Comparison of ENCODE assay signal across 8 cellular contexts in genomic region chr1:35505911-35506798, GRCh38. TPM values are rescaled to one million over a fixed set of nuclear protein-coding genes. Genes with fewer than 3 reads are reported as not detected.
A peak's percentile ranks its signal among the peaks of the same experiment; 100 is the strongest.
DNase-seq lines count a peak whose midpoint lies in the region; ATAC-seq and TF ChIP-seq lines count a peak whose summit lies in the region.

No MANE protein-coding gene starts in this region.

- H3K9me3 ChIP-seq in fibroblast of lung (ENCODE audit: control insufficient read depth, insufficient read depth, low read depth, low read length), result no peaks in the 10 kb centered on the region

- peaks cover 2% of the 10 kb centered on the region for H3K79me2 ChIP-seq in fibroblast of lung (ENCODE audit: control insufficient read depth, insufficient read depth, low read length)

- H3K9ac ChIP-seq in fibroblast of lung (ENCODE audit: insufficient read depth, low read length), result no peak overlapping the region

- no peak overlapping the region for H3K27ac ChIP-seq in fibroblast of lung (ENCODE audit: insufficient read depth, low read length)

- H3K27ac Mint-ChIP-seq in activated CD4-positive, alpha-beta memory T cell treated with anti-CD3 and anti-CD28 coated beads for 36 hours, result peak overlapping the region; percentile 81

- TF ChIP-seq CTCF in AG09319 (IDR thresholded peaks at IDR 0.05; ENCODE audit: low read depth, low read length) (no peak), fibroblast of lung (conservative IDR thresholded peaks at IDR 0.05 in 1 of 2, IDR thresholded peaks at IDR 0.05 in 1 of 2; ENCODE audit: low read depth in 1 of 2, low read length in 2 of 2) (no peak)

- peak; percentile 50 for ATAC-seq in GM18517 (IDR thresholded peaks at IDR 0.05; ENCODE audit: unreplicated experiment)

- peak overlapping the region; percentile 28 for H3K4me3 Mint-ChIP-seq in activated CD4-positive, alpha-beta memory T cell treated with anti-CD3 and anti-CD28 coated beads for 36 hours

- no peaks in the 10 kb centered on the region for H4K20me1 ChIP-seq in fibroblast of lung (ENCODE audit: control insufficient read depth, extremely low read depth, insufficient read depth, low read length)

- H3K4me1 ChIP-seq in fibroblast of lung (ENCODE audit: control insufficient read depth, extremely low read depth, insufficient read depth, low read length), result peaks cover 10% of the 10 kb centered on the region

- H3K27me3 ChIP-seq in fibroblast of lung (ENCODE audit: control insufficient read depth, insufficient read depth, low read length), result no peaks in the 10 kb centered on the region

- CTCF ChIA-PET in activated CD4-positive, alpha-beta memory T cell treated with anti-CD3 and anti-CD28 coated beads for 36 hours (lab: Charles Lee), result interaction anchor here (0.9 to 3.2 kb wide), 8 partner anchors 11 to 55 kb away, joined by 3 to 23 read pairs (median 4); partner anchors contain the start of genes KIAA0319L and NCDN

- peaks cover 11% of the 10 kb centered on the region for H3K36me3 Mint-ChIP-seq in activated CD4-positive, alpha-beta memory T cell treated with anti-CD3 and anti-CD28 coated beads for 36 hours

- no peak overlapping the region for H2AFZ ChIP-seq in fibroblast of lung (ENCODE audit: low read length)

- peaks cover 62% of the 10 kb centered on the region for H3K4me1 Mint-ChIP-seq in activated CD4-positive, alpha-beta memory T cell treated with anti-CD3 and anti-CD28 coated beads for 36 hours (ENCODE audit: low read depth)

- no peaks in the 10 kb centered on the region for H3K36me3 ChIP-seq in fibroblast of lung (ENCODE audit: control insufficient read depth, insufficient read depth, low read length)

- H3K9me3 Mint-ChIP-seq in activated CD4-positive, alpha-beta memory T cell treated with anti-CD3 and anti-CD28 coated beads for 36 hours, result no peaks in the 10 kb centered on the region

- POLR2A ChIA-PET in activated CD4-positive, alpha-beta memory T cell treated with anti-CD3 and anti-CD28 coated beads for 36 hours (lab: Charles Lee), result interaction anchor here (0.7 to 2.3 kb wide), 9 partner anchors 30 to 264 kb away, joined by 3 to 15 read pairs (median 3); partner anchors contain the start of genes CLSPN, KIAA0319L and NCDN

- DNase-seq in AG09319 (ENCODE audit: extremely low read depth, low read depth) (peak; percentile 93), LHCN-M2 (ENCODE audit: low read depth) (peak; percentile 93), fibroblast of lung (ENCODE audit: low read depth in 2 of 2) (peak; percentile 81 to 84), HuH-7 (ENCODE audit: low spot score) (no peak), NCI-H345 (lab: John Stamatoyannopoulos, UW) (no peak)
- DNase-seq in activated CD4-positive, alpha-beta memory T cell treated with anti-CD3 and anti-CD28 coated beads for 36 hours, result peak; percentile 77
- DNase-seq in stimulated activated CD8-positive, alpha-beta memory T cell treated with anti-CD3 and anti-CD28 coated beads, Interleukin-15, amount 100 ng/mL, for 48 hours (ENCODE audit: low read depth in 2 of 2), result peak; percentile 22 to 28

- no peak overlapping the region for H3K4me3 ChIP-seq in fibroblast of lung (replicated peaks in 1 of 4; ENCODE audit: control extremely low read depth in 1 of 4, insufficient read depth in 1 of 4, low read depth in 3 of 4, low read length in 4 of 4)

- no peaks in the 10 kb centered on the region for H3K27me3 Mint-ChIP-seq in activated CD4-positive, alpha-beta memory T cell treated with anti-CD3 and anti-CD28 coated beads for 36 hours

- intact Hi-C loops in activated CD4-positive, alpha-beta memory T cell treated with anti-CD3 and anti-CD28 coated beads for 36 hours (cut with micrococcal nuclease), result loop anchor here (1.0 kb wide), 5 partner anchors 33 to 75 kb away; no protein-coding TSS in a partner anchor

- peak overlapping the region; percentile 21 for H3K4me2 ChIP-seq in fibroblast of lung (ENCODE audit: extremely low read depth, insufficient read depth, low read length)

RNA-seq across cellular contexts. Expression of gene KIAA0319L, which starts 51.0 kb away (rescaled TPM):
- total RNA-seq in LHCN-M2 (2014; rRNA removed) (39.8 and 48.9 TPM in 2 replicates), fibroblast of lung (38.5 and 65.4 TPM in 2 replicates)
- polyA plus RNA-seq in LHCN-M2 (2012), result 27.7 TPM
- 10 to 100 TPM; 28.3 to 30.9 TPM for total RNA-seq in activated CD4-positive, alpha-beta memory T cell treated with anti-CD3 and anti-CD28 coated beads for 36 hours
- polyA plus RNA-seq in fibroblast of lung, result 47.6 and 66.1 TPM in 2 replicates
- polyA plus RNA-seq in fibroblast of lung (2012), result 23.4 and 32.0 TPM in 2 replicates
- 20.3 and 31.6 TPM in 2 replicates for polyA minus RNA-seq in fibroblast of lung (ENCODE audit: low replicate concordance)

RNA-seq across cellular contexts. Expression of gene NCDN, which starts 51.4 kb away (rescaled TPM):
- total RNA-seq in LHCN-M2 (2014; rRNA removed) (40.6 and 43.8 TPM in 2 replicates), fibroblast of lung (20.0 and 33.2 TPM in 2 replicates)
- polyA plus RNA-seq in LHCN-M2 (2012), result 34.8 TPM
- total RNA-seq in activated CD4-positive, alpha-beta memory T cell treated with anti-CD3 and anti-CD28 coated beads for 36 hours, result 10 to 100 TPM; 21.6 to 21.7 TPM
- polyA plus RNA-seq in fibroblast of lung, result 18.1 and 27.6 TPM in 2 replicates
- polyA plus RNA-seq in fibroblast of lung (2012), result 32.4 and 46.7 TPM in 2 replicates
- polyA minus RNA-seq in fibroblast of lung (ENCODE audit: low replicate concordance), result 44.6 and 47.5 TPM in 2 replicates

Comparison
In these comparisons a context has a peak if more than half of its experiments do, and no peak if none do; other contexts are left out.
1. DNase-seq: peak in AG09319 (single experiment), LHCN-M2 (single experiment), activated CD4-positive, alpha-beta memory T cell treated with anti-CD3 and anti-CD28 coated beads for 36 hours (single experiment), fibroblast of lung (2 of 2) and stimulated activated CD8-positive, alpha-beta memory T cell treated with anti-CD3 and anti-CD28 coated beads, Interleukin-15, amount 100 ng/mL, for 48 hours (2 of 2); none in HuH-7 (single experiment) and NCI-H345 (single experiment).